ENCODE assay signal across 25 cellular contexts in genomic region chr5:175750476-175751080, GRCh38.
DNase-seq lines count a peak whose midpoint lies in the region; ATAC-seq and TF ChIP-seq lines count a peak whose summit lies in the region.
"Had no signal": no experiment of that assay in that cellular context is flagged by ENCODE, and none has a peak within 500 bp of the region (broad histone marks: within the 10 kb centered on the region; RNA-seq: fewer than 3 reads in every experiment).

No MANE protein-coding gene starts in this region.

- intact Hi-C loops in activated CD4-positive, alpha-beta T cell treated with anti-CD3 and anti-CD28 coated beads for 36 hours (cut with DNase I, micrococcal nuclease): no loop called here
- intact Hi-C loops in esophagus muscularis mucosa (cut with DNase I): no loop called here

- POLR2A ChIA-PET in activated CD4-positive, alpha-beta T cell treated with anti-CD3 and anti-CD28 coated beads for 36 hours (lab: Charles Lee): no interaction called here

- no peaks in the 10 kb centered on the region for H3K9me3 Mint-ChIP-seq in H9
- no peaks in the 10 kb centered on the region for H3K9me3 Mint-ChIP-seq in activated CD4-positive, alpha-beta T cell treated with anti-CD3 and anti-CD28 coated beads for 36 hours (ENCODE audit: low read depth)
- H3K9me3 Mint-ChIP-seq: naive B cell; stimulated activated naive CD8-positive, alpha-beta T cell treated with anti-CD3 and anti-CD28 coated beads, Interleukin-15, Interleukin-2, amounts not matched to agents 100 ng/mL and 50 ng/mL, for 24 hours had no signal

- TF ChIP-seq POLR2A in esophagus muscularis mucosa (IDR thresholded peaks at IDR 0.05; ENCODE audit: low read depth): no peak

- H3K18ac ChIP-seq in H9 (ENCODE audit: insufficient read length, low read depth, low read length): no peak overlapping the region

- CTCF ChIA-PET in activated CD4-positive, alpha-beta T cell treated with anti-CD3 and anti-CD28 coated beads for 36 hours (lab: Charles Lee): interaction anchor here (3.8 kb wide), 1 partner anchor 20 kb away, joined by 10 read pairs; no protein-coding TSS in a partner anchor

- no peak overlapping the region for H3K4me3 ChIP-seq in esophagus muscularis mucosa
- H3K4me3 ChIP-seq: breast epithelium, ovary, upper lobe of left lung had no signal

- H3K9me3 ChIP-seq in H9 (ENCODE audit: control insufficient read depth, low read depth, low read length): no peaks in the 10 kb centered on the region
- no peaks in the 10 kb centered on the region for H3K9me3 ChIP-seq in esophagus muscularis mucosa
- H3K9me3 ChIP-seq: breast epithelium, ovary, upper lobe of left lung had no signal

- no peak overlapping the region for H3K4me2 ChIP-seq in H9 (ENCODE audit: insufficient read depth, insufficient read length, low read length)

- no peak overlapping the region for H2AK5ac ChIP-seq in H9 (ENCODE audit: insufficient read length, low read length)

- H3K79me1 ChIP-seq in H9 (ENCODE audit: insufficient read depth, low read depth, low read length, poor library complexity, severe bottlenecking): no peaks in the 10 kb centered on the region

- H3K36me3 ChIP-seq in esophagus muscularis mucosa: no peaks in the 10 kb centered on the region
- H3K36me3 ChIP-seq: breast epithelium, ovary, upper lobe of left lung had no signal

- no peak overlapping the region for H2BK5ac ChIP-seq in H9 (ENCODE audit: insufficient read length, low read length)

- H3K14ac ChIP-seq in H9 (ENCODE audit: insufficient read depth, low read length): no peak overlapping the region

- no peak overlapping the region for H2BK20ac ChIP-seq in H9 (ENCODE audit: low read depth, low read length, poor library complexity, severe bottlenecking)

- no peak for ATAC-seq in activated CD4-positive, alpha-beta T cell treated with anti-CD3 and anti-CD28 coated beads for 36 hours
- ATAC-seq: sciatic nerve had no signal

- H3K56ac ChIP-seq in H9 (ENCODE audit: insufficient read length, low read depth, low read length): no peak overlapping the region

- H4K91ac ChIP-seq in H9 (ENCODE audit: insufficient read length, low read depth, low read length): no peak overlapping the region

- H3K23ac ChIP-seq in H9 (ENCODE audit: insufficient read length, low read depth, low read length): no peak overlapping the region

- no peak overlapping the region for H4K5ac ChIP-seq in H9 (ENCODE audit: insufficient read length, low read depth, low read length)

- H4K8ac ChIP-seq in H9 (replicated peaks; ENCODE audit: insufficient read length, low read depth, low read length): no peak overlapping the region

- no peak overlapping the region for H3K4ac ChIP-seq in H9 (ENCODE audit: low read depth, low read length)

- no peak overlapping the region for H3T11ph ChIP-seq in H9 (ENCODE audit: low read length)

- no peaks in the 10 kb centered on the region for H3K23me2 ChIP-seq in H9 (ENCODE audit: insufficient read length, low read depth, low read length, poor library complexity, severe bottlenecking)

- no peaks in the 10 kb centered on the region for H3K27me3 ChIP-seq in H9 (ENCODE audit: insufficient read depth, low read length)
- peaks cover 0 to 76% (median 5%) of the 10 kb centered on the region in 4 donors for H3K27me3 ChIP-seq in esophagus muscularis mucosa
- H3K27me3 ChIP-seq: breast epithelium, ovary, upper lobe of left lung had no signal

- H2BK120ac ChIP-seq in H9 (ENCODE audit: low read depth, low read length, poor library complexity, severe bottlenecking): no peak overlapping the region

- no peak overlapping the region for H3K4me3 Mint-ChIP-seq in H9
- no peak overlapping the region for H3K4me3 Mint-ChIP-seq in activated CD4-positive, alpha-beta T cell treated with anti-CD3 and anti-CD28 coated beads for 36 hours
- H3K4me3 Mint-ChIP-seq: stimulated activated naive CD8-positive, alpha-beta T cell treated with anti-CD3 and anti-CD28 coated beads, Interleukin-15, Interleukin-2, amounts not matched to agents 100 ng/mL and 50 ng/mL, for 24 hours had no signal

- TF ChIP-seq EP300 in esophagus muscularis mucosa (IDR thresholded peaks at IDR 0.05): no peak

- no peak overlapping the region for H2BK15ac ChIP-seq in H9 (ENCODE audit: low read depth, low read length)

- peaks cover 36% of the 10 kb centered on the region in 2 experiments for H3K4me1 Mint-ChIP-seq in H9
- H3K4me1 Mint-ChIP-seq in activated CD4-positive, alpha-beta T cell treated with anti-CD3 and anti-CD28 coated beads for 36 hours: no peaks in the 10 kb centered on the region
- H3K4me1 Mint-ChIP-seq: naive B cell had no signal

- peak overlapping the region in 2 of 3 experiments; percentile 76 to 92; a peak in 1 of 7 replicates for H3K27ac Mint-ChIP-seq in H9
- H3K27ac Mint-ChIP-seq in activated CD4-positive, alpha-beta T cell treated with anti-CD3 and anti-CD28 coated beads for 36 hours: no peak overlapping the region
- H3K27ac Mint-ChIP-seq: naive B cell; stimulated activated naive CD8-positive, alpha-beta T cell treated with anti-CD3 and anti-CD28 coated beads, Interleukin-15, Interleukin-2, amounts not matched to agents 100 ng/mL and 50 ng/mL, for 24 hours had no signal

- TF ChIP-seq CTCF in H9 (conservative IDR thresholded peaks at IDR 0.05) (no peak), esophagus muscularis mucosa (IDR thresholded peaks at IDR 0.05) (no peak)

- no CpG with 5 or more reads among the region's 15 CpGs for WGBS in H9 (ENCODE audit: extremely low coverage, insufficient read length, low lambda C conversion rate)
- WGBS in esophagus muscularis mucosa: 38% methylated on average over 5 of the region's 15 CpGs

- no peaks in the 10 kb centered on the region for H3K79me2 ChIP-seq in H9 (ENCODE audit: insufficient read depth, low read length)

- no peak overlapping the region for H2AFZ ChIP-seq in H9 (ENCODE audit: low read length)

- H3K9ac ChIP-seq in H9 (ENCODE audit: extremely low read depth, insufficient read length, low read length): no peak overlapping the region

- peaks cover 2% of the 10 kb centered on the region; the same call in 1 of the 2 replicates for H3K4me1 ChIP-seq in H9 (ENCODE audit: insufficient read depth, low read length)
- H3K4me1 ChIP-seq in esophagus muscularis mucosa: no peaks in the 10 kb centered on the region
- H3K4me1 ChIP-seq: breast epithelium, upper lobe of left lung had no signal

- no peak overlapping the region for H3K27ac ChIP-seq in H9 (ENCODE audit: insufficient read length, low read depth, low read length)
- H3K27ac ChIP-seq in esophagus muscularis mucosa (replicated peaks in 1 of 4): no peak overlapping the region
- H3K27ac ChIP-seq: breast epithelium, ovary, upper lobe of left lung had no signal

- H4K20me1 ChIP-seq in H9 (ENCODE audit: control insufficient read depth, insufficient read depth, insufficient read length): no peaks in the 10 kb centered on the region

- DNase-seq in NCI-H1105 treated with DMSO at 0.1 percent for 48 hours (lab: John Stamatoyannopoulos, UW) (peak; percentile 15), NCI-H1105 (lab: John Stamatoyannopoulos, UW) (no peak), H9 (no peak), NCI-H82 (lab: John Stamatoyannopoulos, UW) (peak; percentile 89), left kidney (ENCODE audit: low read depth, low spot score) (peak; percentile 58), CD1c-positive myeloid dendritic cell (ENCODE audit: extremely low spot score) (no peak), esophagus muscularis mucosa (ENCODE audit: extremely low spot score) (no peak)
- DNase-seq in activated CD4-positive, alpha-beta T cell treated with anti-CD3 and anti-CD28 coated beads for 36 hours: no peak
- DNase-seq: 8988T; activated CD4-positive, alpha-beta T cell treated with anti-CD3 and anti-CD28 coated beads for 4 hours; activated effector memory CD4-positive, alpha-beta T cell treated with anti-CD3 and anti-CD28 coated beads, Interleukin-2, amount 50 U/mL, for 16 hours; dermis blood vessel endothelial cell; foreskin fibroblast; GF-D8; hypothalamus; kidney glomerular epithelial cell; mesenchymal stem cell; naive B cell; NCI-H2029; ovary; SW 1271 had no signal

- no peak overlapping the region for H2BK12ac ChIP-seq in H9 (ENCODE audit: insufficient read length, low read depth, low read length)

- no peaks in the 10 kb centered on the region for H3K36me3 Mint-ChIP-seq in H9 (ENCODE audit: insufficient read depth in 1 of 3, low read depth in 3 of 3)
- H3K36me3 Mint-ChIP-seq in activated CD4-positive, alpha-beta T cell treated with anti-CD3 and anti-CD28 coated beads for 36 hours (ENCODE audit: low read depth): no peaks in the 10 kb centered on the region
- H3K36me3 Mint-ChIP-seq: naive B cell had no signal

- H3K27me3 Mint-ChIP-seq in H9 (ENCODE audit: low read depth): peaks cover 12% of the 10 kb centered on the region
- H3K27me3 Mint-ChIP-seq in activated CD4-positive, alpha-beta T cell treated with anti-CD3 and anti-CD28 coated beads for 36 hours: peaks cover 43% of the 10 kb centered on the region

Comparison
In these comparisons a context has a peak if more than half of its experiments do, and no peak if none do; other contexts are left out.
1. DNase-seq: peak in NCI-H1105 treated with DMSO at 0.1 percent for 48 hours (single experiment), NCI-H82 (single experiment) and left kidney (single experiment); none in NCI-H1105 (single experiment), H9 (single experiment), activated CD4-positive, alpha-beta T cell treated with anti-CD3 and anti-CD28 coated beads for 36 hours (single experiment), CD1c-positive myeloid dendritic cell (single experiment) and esophagus muscularis mucosa (single experiment).